In genomic region chr17:28357901-28358197, GRCh38 we compare ENCODE assay signal across 8 cellular contexts. TPM values are rescaled to one million over a fixed set of nuclear protein-coding genes. Genes with fewer than 3 reads are reported as not detected.
DNase-seq lines count a peak whose midpoint lies in the region; ATAC-seq and TF ChIP-seq lines count a peak whose summit lies in the region.

No MANE protein-coding gene starts in this region.

- peaks cover 4% of the 10 kb centered on the region for H3K36me3 Mint-ChIP-seq in natural killer cell treated with Interleukin-12 subunit alpha and Interleukin-12 subunit beta and Interleukin-15 and Interleukin-18, amount 100 ng/mL, for 72 hours

- intact Hi-C loops in dorsolateral prefrontal cortex (cut with DNase I) (loop anchor here (1.0 to 10.0 kb wide), 3 partner anchors 23 to 287 kb away; partner anchors contain the start of genes IFT20 (in 2 of the 2), TNFAIP1 (in 2 of the 2), ALDOC (in 1 of the 2) and BLTP2 (in 1 of the 2)), posterior vena cava (cut with DNase I) (no loop called here)

- H3K27me3 ChIP-seq in BJ (ENCODE audit: control insufficient read depth, insufficient read depth, low read length), result no peaks in the 10 kb centered on the region
- no peaks in the 10 kb centered on the region for H3K27me3 ChIP-seq in dorsolateral prefrontal cortex

- DNase-seq in BJ (ENCODE audit: low read depth) (no peak), LNCaP clone FGC (ENCODE audit: low read depth) (no peak), dorsolateral prefrontal cortex (no peak), kidney glomerular epithelial cell (lab: John Stamatoyannopoulos, UW) (no peak), posterior vena cava (ENCODE audit: low spot score) (no peak)
- DNase-seq in natural killer cell treated with Interleukin-12 subunit alpha and Interleukin-12 subunit beta and Interleukin-15 and Interleukin-18, amount 100 ng/mL, for 72 hours (ENCODE audit: low spot score), result no peak

- no peak for TF ChIP-seq CTCF in BJ (IDR thresholded peaks at IDR 0.05; ENCODE audit: insufficient read depth, low read depth, low read length)
- TF ChIP-seq CTCF in LNCaP clone FGC (IDR thresholded peaks at IDR 0.05; ENCODE audit: control insufficient read depth, extremely low read depth, insufficient read depth), result no peak
- TF ChIP-seq CTCF in dorsolateral prefrontal cortex (IDR thresholded peaks at IDR 0.05 in 54 of 56, conservative IDR thresholded peaks at IDR 0.05 in 2 of 56; ENCODE audit: low read depth in 1 of 56, partially characterized antibody in 56 of 56), result no peak

- peak overlapping the region; percentile 93 for H3K4me3 ChIP-seq in BJ (ENCODE audit: low read depth, low read length)
- H3K4me3 ChIP-seq in LNCaP clone FGC (ENCODE audit: low read depth, low read length), result peak overlapping the region; percentile 97
- H3K4me3 ChIP-seq in dorsolateral prefrontal cortex, result peak overlapping the region; percentile 72 to 100 (median 98)

- CTCF ChIA-PET in BJ (lab: Yijun Ruan, JAX), result interaction anchor here (0.6 to 1.4 kb wide), 5 partner anchors 10 to 562 kb away, joined by 3 to 5 read pairs (median 4); partner anchors contain the start of gene VTN

- no peak for ATAC-seq in natural killer cell treated with Interleukin-12 subunit alpha and Interleukin-12 subunit beta and Interleukin-15 and Interleukin-18, amount 100 ng/mL, for 72 hours
- ATAC-seq in GM21825 (IDR thresholded peaks at IDR 0.05; ENCODE audit: unreplicated experiment) (no peak), GM19467 (IDR thresholded peaks at IDR 0.05; ENCODE audit: unreplicated experiment) (no peak)

- POLR2A ChIA-PET in BJ (lab: Charles Lee), result interaction anchor here (0.6 to 1.2 kb wide), 5 partner anchors 11 to 556 kb away, joined by 3 to 5 read pairs (median 3); partner anchors contain the start of gene TNFAIP1

- no peaks in the 10 kb centered on the region for H3K27me3 Mint-ChIP-seq in natural killer cell treated with Interleukin-12 subunit alpha and Interleukin-12 subunit beta and Interleukin-15 and Interleukin-18, amount 100 ng/mL, for 72 hours

- H3K4me1 Mint-ChIP-seq in natural killer cell treated with Interleukin-12 subunit alpha and Interleukin-12 subunit beta and Interleukin-15 and Interleukin-18, amount 100 ng/mL, for 72 hours (ENCODE audit: low read depth in 2 of 2), result peaks cover 25 to 26% of the 10 kb centered on the region in 2 donors

- peak overlapping the region; percentile 90 for H3K4me3 Mint-ChIP-seq in natural killer cell treated with Interleukin-12 subunit alpha and Interleukin-12 subunit beta and Interleukin-15 and Interleukin-18, amount 100 ng/mL, for 72 hours

- no peaks in the 10 kb centered on the region for H3K9me3 Mint-ChIP-seq in natural killer cell treated with Interleukin-12 subunit alpha and Interleukin-12 subunit beta and Interleukin-15 and Interleukin-18, amount 100 ng/mL, for 72 hours

- H3K36me3 ChIP-seq in BJ (ENCODE audit: control insufficient read depth, insufficient read depth, low read length), result peaks cover 27% of the 10 kb centered on the region

- peak overlapping the region in 54 of 59 donors; percentile 10 to 94 (median 82) for H3K27ac ChIP-seq in dorsolateral prefrontal cortex

- peak overlapping the region; percentile 86 to 99 for H3K27ac Mint-ChIP-seq in natural killer cell treated with Interleukin-12 subunit alpha and Interleukin-12 subunit beta and Interleukin-15 and Interleukin-18, amount 100 ng/mL, for 72 hours

RNA-seq across cellular contexts. Expression of gene POLDIP2, which starts 0.5 kb away (rescaled TPM):
- 106 and 141 TPM in 2 replicates for polyA plus RNA-seq in BJ (2011; rRNA removed)
- polyA minus RNA-seq in BJ (2011; rRNA and poly(A)+ RNA removed), result 54.5 and 82.7 TPM in 2 replicates
- total RNA-seq in dorsolateral prefrontal cortex, result 10 to 100 TPM; 49.5 to 88.7 (median 68.8) TPM
- total RNA-seq in natural killer cell treated with Interleukin-12 subunit alpha and Interleukin-12 subunit beta and Interleukin-15 and Interleukin-18, amount 100 ng/mL, for 72 hours, result 100 to 1,000 TPM in 1 of 2 donors, 10 to 100 TPM in 1; 74.9 to 122 TPM
- total RNA-seq in posterior vena cava, result 10 to 100 TPM; 53.5 to 54.4 TPM

RNA-seq across cellular contexts. Expression of gene SEBOX, which starts 7.2 kb away (rescaled TPM):
- polyA plus RNA-seq in BJ (2011; rRNA removed), result not detected in 2 replicates
- polyA minus RNA-seq in BJ (2011; rRNA and poly(A)+ RNA removed), result not detected in 2 replicates
- total RNA-seq in dorsolateral prefrontal cortex (not detected), posterior vena cava (not detected)
- total RNA-seq in natural killer cell treated with Interleukin-12 subunit alpha and Interleukin-12 subunit beta and Interleukin-15 and Interleukin-18, amount 100 ng/mL, for 72 hours, result not detected

RNA-seq across cellular contexts. Expression of gene VTN, which starts 12.3 kb away (rescaled TPM):
- polyA plus RNA-seq in BJ (2011; rRNA removed), result 1.9 and 4.2 TPM in 2 replicates
- polyA minus RNA-seq in BJ (2011; rRNA and poly(A)+ RNA removed), result 1.4 and 1.8 TPM in 2 replicates
- total RNA-seq in dorsolateral prefrontal cortex (1 to 10 TPM; 1.1 to 6.3 (median 2.9) TPM), posterior vena cava (1 to 10 TPM; 1.8 to 5.4 TPM)
- 1 to 10 TPM in 1 of 2 donors, under 1 TPM in 1; 0.52 to 1.3 TPM for total RNA-seq in natural killer cell treated with Interleukin-12 subunit alpha and Interleukin-12 subunit beta and Interleukin-15 and Interleukin-18, amount 100 ng/mL, for 72 hours

RNA-seq across cellular contexts. Expression of gene SARM1, which starts 13.6 kb away (rescaled TPM):
- polyA plus RNA-seq in BJ (2011; rRNA removed), result 8.7 and 13.4 TPM in 2 replicates
- polyA minus RNA-seq in BJ (2011; rRNA and poly(A)+ RNA removed), result 12.5 and 15.6 TPM in 2 replicates
- total RNA-seq in dorsolateral prefrontal cortex, result 10 to 100 TPM; 20.6 to 48.1 (median 33.1) TPM
- total RNA-seq in natural killer cell treated with Interleukin-12 subunit alpha and Interleukin-12 subunit beta and Interleukin-15 and Interleukin-18, amount 100 ng/mL, for 72 hours, result 10 to 100 TPM; 29.4 to 46.2 TPM
- total RNA-seq in posterior vena cava, result 10 to 100 TPM; 15.0 to 16.1 TPM

RNA-seq across cellular contexts. Expression of gene TNFAIP1, which starts 22.3 kb away (rescaled TPM):
- polyA plus RNA-seq in BJ (2011; rRNA removed), result 80.7 and 166 TPM in 2 replicates
- polyA minus RNA-seq in BJ (2011; rRNA and poly(A)+ RNA removed), result 82.5 and 117 TPM in 2 replicates
- 10 to 100 TPM; 35.9 to 75.5 (median 51.0) TPM for total RNA-seq in dorsolateral prefrontal cortex
- 10 to 100 TPM; 20.4 to 24.9 TPM for total RNA-seq in natural killer cell treated with Interleukin-12 subunit alpha and Interleukin-12 subunit beta and Interleukin-15 and Interleukin-18, amount 100 ng/mL, for 72 hours
- total RNA-seq in posterior vena cava, result 10 to 100 TPM; 39.7 to 45.9 TPM

Comparison
In these comparisons a context has a peak if more than half of its experiments do, and no peak if none do; other contexts are left out.
1. intact Hi-C loops: an anchor here in dorsolateral prefrontal cortex (1.0 to 10.0 kb wide); none called in posterior vena cava.